35 cellular contexts compared by ENCODE assay signal in the genomic region with DNA sequence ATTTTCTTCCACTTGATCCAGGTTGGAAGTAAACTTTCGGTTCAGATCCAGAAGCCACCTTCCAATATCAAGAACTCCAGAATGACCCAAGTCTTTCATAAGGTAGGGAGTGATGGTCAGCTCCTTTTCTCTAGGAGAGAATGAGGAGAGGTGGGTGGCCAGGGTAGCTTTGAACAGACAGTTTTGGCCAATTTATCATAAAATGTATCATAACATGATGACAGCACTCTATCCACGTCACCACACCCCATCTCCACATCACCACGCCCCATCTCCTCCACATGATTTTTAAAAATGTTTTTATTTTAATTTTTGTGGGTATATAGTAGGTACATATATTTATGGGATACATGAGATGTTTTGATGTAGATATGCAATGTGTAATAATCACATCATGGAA. TPM values are rescaled to one million over a fixed set of nuclear protein-coding genes. Genes with fewer than 3 reads are reported as not detected.
DNase-seq lines count a peak whose midpoint lies in the region; ATAC-seq, FAIRE-seq and TF ChIP-seq lines count a peak whose summit lies in the region.
"Had no signal": no experiment of that assay in that cellular context is flagged by ENCODE, and none has a peak within 500 bp of the region (broad histone marks: within the 10 kb centered on the region; RNA-seq: fewer than 3 reads in every experiment).

No MANE protein-coding gene starts in this region.

- H3K27me3 Mint-ChIP-seq in CD4-positive, alpha-beta T cell: peaks cover 4% of the 10 kb centered on the region
- H3K27me3 Mint-ChIP-seq: B cell; CD4-positive, CD25-positive, alpha-beta regulatory T cell had no signal

- no TSS peak for BruUV-seq in HepG2 (replicated peaks; lab: Mats Ljungman, UMichigan)

- no peak for FAIRE-seq in HepG2 (lab: Jason Lieb, UNC)
- FAIRE-seq: A204.1, D721Med had no signal

- no peak overlapping the region for H3K9ac ChIP-seq in HepG2 (ENCODE audit: insufficient read depth, low read depth, low read length)
- no peak overlapping the region for H3K9ac ChIP-seq in colonic mucosa (ENCODE audit: low read depth in 2 of 2, low read length in 2 of 2)
- H3K9ac ChIP-seq: BLaER1; BLaER1 treated with 17β-estradiol and CSF1 and Interleukin-3, amounts not matched to agents 10 nM and 100 nM had no signal

- H3K36me3 ChIP-seq in HepG2 (replicated peaks in 1 of 2; ENCODE audit: control insufficient read depth in 1 of 2, insufficient read depth in 2 of 2, low read length in 2 of 2) (no peaks in the 10 kb centered on the region), right lobe of liver (no peaks in the 10 kb centered on the region), esophagus muscularis mucosa (no peaks in the 10 kb centered on the region), colonic mucosa (no peaks in the 10 kb centered on the region)
- H3K36me3 ChIP-seq: BE2C; BLaER1; BLaER1 treated with 17β-estradiol and CSF1 and Interleukin-3, amounts not matched to agents 10 nM and 100 nM had no signal

- CTCF ChIA-PET in HepG2 (lab: Yijun Ruan, JAX; ENCODE audit: low intra/inter-chr PET ratio, low total read pairs): no interaction called here
- CTCF ChIA-PET in CD4-positive, alpha-beta T cell (lab: Charles Lee): no interaction called here

- H3K79me2 ChIP-seq in HepG2 (ENCODE audit: insufficient read depth, low read length): no peaks in the 10 kb centered on the region

- no peaks in the 10 kb centered on the region for H4K20me1 ChIP-seq in HepG2 (ENCODE audit: insufficient read depth, low read length)
- H4K20me1 ChIP-seq: BLaER1; BLaER1 treated with 17β-estradiol and CSF1 and Interleukin-3, amounts not matched to agents 10 nM and 100 nM had no signal

- no peak overlapping the region for H3K27ac ChIP-seq in HepG2 (ENCODE audit: extremely low read length, insufficient read depth, low read length)
- H3K27ac ChIP-seq in right lobe of liver: no peak overlapping the region
- H3K27ac ChIP-seq in esophagus muscularis mucosa (replicated peaks in 1 of 4): no peak overlapping the region
- no peak overlapping the region for H3K27ac ChIP-seq in CD4-positive, alpha-beta T cell (ENCODE audit: low read depth, low read length)
- no peak overlapping the region for H3K27ac ChIP-seq in colonic mucosa
- H3K27ac ChIP-seq: 22Rv1; A549; BLaER1; BLaER1 treated with 17β-estradiol and CSF1 and Interleukin-3, amounts not matched to agents 10 nM and 100 nM; C4-2B had no signal

- ATAC-seq in HepG2 (no peak), right lobe of liver (no peak)
- no peak for ATAC-seq in CD4-positive, alpha-beta T cell (ENCODE audit: poor library complexity)
- ATAC-seq: A549; CD8-positive, alpha-beta T cell had no signal

- H3K27ac Mint-ChIP-seq in CD4-positive, alpha-beta T cell: no peak overlapping the region
- H3K27ac Mint-ChIP-seq: B cell; CD4-positive, alpha-beta memory T cell; CD8-positive, alpha-beta memory T cell; CD8-positive, alpha-beta T cell had no signal

- TF ChIP-seq EP300 in HepG2 (IDR thresholded peaks at IDR 0.05; ENCODE audit: low read depth in 2 of 2, low read length in 2 of 2): no peak
- TF ChIP-seq EP300 in HepG2 (CRISPR knock-in tag; IDR thresholded peaks at IDR 0.05; ENCODE audit: borderline replicate concordance): no peak
- TF ChIP-seq EP300 in esophagus muscularis mucosa (IDR thresholded peaks at IDR 0.05): no peak

- H3K4me3 ChIP-seq in HepG2 (replicated peaks in 1 of 3; ENCODE audit: insufficient read depth in 1 of 3, low read depth in 2 of 3, low read length in 3 of 3): no peak overlapping the region
- no peak overlapping the region for H3K4me3 ChIP-seq in right lobe of liver
- H3K4me3 ChIP-seq in esophagus muscularis mucosa: no peak overlapping the region
- H3K4me3 ChIP-seq in colonic mucosa: no peak overlapping the region
- H3K4me3 ChIP-seq: A549; BLaER1; BLaER1 treated with 17β-estradiol and CSF1 and Interleukin-3, amounts not matched to agents 10 nM and 100 nM had no signal

- H3K9me3 Mint-ChIP-seq in CD4-positive, alpha-beta T cell: no peaks in the 10 kb centered on the region
- H3K9me3 Mint-ChIP-seq: CD4-positive, CD25-positive, alpha-beta regulatory T cell; CD8-positive, alpha-beta memory T cell; CD8-positive, alpha-beta T cell had no signal

- no peak for TF ChIP-seq CTCF in HepG2 (CRISPR knock-in tag; IDR thresholded peaks at IDR 0.05)
- TF ChIP-seq CTCF in right lobe of liver (IDR thresholded peaks at IDR 0.05): no peak
- TF ChIP-seq CTCF in esophagus muscularis mucosa (IDR thresholded peaks at IDR 0.05): no peak
- no peak for TF ChIP-seq CTCF in CD4-positive, alpha-beta T cell (IDR thresholded peaks at IDR 0.05)
- TF ChIP-seq CTCF in colonic mucosa (IDR thresholded peaks at IDR 0.05): no peak

- H3K36me3 Mint-ChIP-seq in CD4-positive, alpha-beta T cell (ENCODE audit: low read depth): no peaks in the 10 kb centered on the region
- H3K36me3 Mint-ChIP-seq: CD14-positive monocyte; CD4-positive, CD25-positive, alpha-beta regulatory T cell; CD8-positive, alpha-beta T cell had no signal

- TF ChIP-seq RAD21 in HepG2 (CRISPR knock-in tag; IDR thresholded peaks at IDR 0.05): no peak

- intact Hi-C loops in HepG2 (cut with micrococcal nuclease; ENCODE audit: unreplicated experiment): no loop called here
- intact Hi-C loops in right lobe of liver (cut with DNase I): loop anchor here in 1 of 2 donors (10.0 kb wide), 1 partner anchor 166 kb away; no protein-coding TSS in a partner anchor
- intact Hi-C loops in esophagus muscularis mucosa (cut with DNase I): no loop called here
- intact Hi-C loops in CD4-positive, alpha-beta T cell (cut with DNase I, micrococcal nuclease): no loop called here
- intact Hi-C loops in colonic mucosa (cut with DNase I): no loop called here

- no peak for TF ChIP-seq POLR2A in HepG2 (IDR thresholded peaks at IDR 0.05; ENCODE audit: insufficient read depth in 1 of 2, low read depth in 2 of 2, low read length in 2 of 2)
- no peak for TF ChIP-seq POLR2A in right lobe of liver (IDR thresholded peaks at IDR 0.05)
- TF ChIP-seq POLR2A in esophagus muscularis mucosa (IDR thresholded peaks at IDR 0.05; ENCODE audit: low read depth): no peak

- DNase-seq in HepG2 (ENCODE audit: low spot score): no peak
- no peak for DNase-seq in right lobe of liver
- peak; percentile 7 for DNase-seq in ecto neural progenitor cell (ENCODE audit: low spot score)
- DNase-seq in esophagus muscularis mucosa (ENCODE audit: extremely low spot score): peak; percentile 55
- DNase-seq in CD4-positive, alpha-beta T cell: no peak
- DNase-seq in colonic mucosa: no peak
- DNase-seq: 8988T; ACHN; AML-193; BE2C; C1 segment of cervical spinal cord; Caco-2; Calu3; CD4-positive, alpha-beta memory T cell; CD4-positive, CD25-positive, alpha-beta regulatory T cell; CD8-positive, alpha-beta memory T cell; CD8-positive, alpha-beta T cell; COR-L47; DMS 273 treated with DMSO at 0.1 percent for 48 hours; DMS153; DMS53; DMS79; DMS79 treated with DMSO at 0.1 percent for 48 hours; DND-41; EL had no signal

- H3K4me2 ChIP-seq in HepG2 (ENCODE audit: low read depth, low read length): no peak overlapping the region
- H3K4me2 ChIP-seq: A549; BLaER1; BLaER1 treated with 17β-estradiol and CSF1 and Interleukin-3, amounts not matched to agents 10 nM and 100 nM had no signal

- in situ Hi-C loops in HepG2 (cut with HindIII; ENCODE audit: extremely low pct_ligation_motif_present, low pct_unique_long_range_greater_than_20kb): no loop called here

- H3K9me3 ChIP-seq in HepG2 (ENCODE audit: low read length) (no peaks in the 10 kb centered on the region), right lobe of liver (no peaks in the 10 kb centered on the region), esophagus muscularis mucosa (no peaks in the 10 kb centered on the region), colonic mucosa (no peaks in the 10 kb centered on the region)
- H3K9me3 ChIP-seq in CD4-positive, alpha-beta T cell (ENCODE audit: control insufficient read depth, low read length): no peaks in the 10 kb centered on the region
- H3K9me3 ChIP-seq: A549; BE2C; BLaER1; BLaER1 treated with 17β-estradiol and CSF1 and Interleukin-3, amounts not matched to agents 10 nM and 100 nM; Caco-2 had no signal

- POLR2A ChIA-PET in HepG2 (lab: Yijun Ruan, JAX): no interaction called here
- POLR2A ChIA-PET in CD4-positive, alpha-beta T cell (lab: Charles Lee): no interaction called here

- no peak overlapping the region for H2AFZ ChIP-seq in HepG2 (ENCODE audit: low read length)

- no peak overlapping the region for H3K4me3 Mint-ChIP-seq in CD4-positive, alpha-beta T cell
- H3K4me3 Mint-ChIP-seq: B cell; CD14-positive monocyte; CD4-positive, alpha-beta memory T cell; CD4-positive, CD25-positive, alpha-beta regulatory T cell; CD8-positive, alpha-beta memory T cell; CD8-positive, alpha-beta T cell had no signal

- no peaks in the 10 kb centered on the region for H3K4me1 Mint-ChIP-seq in CD4-positive, alpha-beta T cell (ENCODE audit: low read depth)
- H3K4me1 Mint-ChIP-seq: CD14-positive monocyte; CD4-positive, alpha-beta memory T cell; CD4-positive, CD25-positive, alpha-beta regulatory T cell; CD8-positive, alpha-beta memory T cell had no signal

- H3K4me1 ChIP-seq in HepG2 (ENCODE audit: insufficient read depth, low read length): no peaks in the 10 kb centered on the region
- H3K4me1 ChIP-seq in right lobe of liver: no peaks in the 10 kb centered on the region
- H3K4me1 ChIP-seq in esophagus muscularis mucosa: no peaks in the 10 kb centered on the region
- H3K4me1 ChIP-seq in colonic mucosa: no peaks in the 10 kb centered on the region
- H3K4me1 ChIP-seq: A549; BE2C; BLaER1; BLaER1 treated with 17β-estradiol and CSF1 and Interleukin-3, amounts not matched to agents 10 nM and 100 nM; Caco-2 had no signal

- H3K27me3 ChIP-seq in HepG2 (ENCODE audit: control insufficient read depth in 1 of 2, insufficient read depth in 2 of 2, low read length in 2 of 2): peaks cover 1 to 15% of the 10 kb centered on the region in 2 experiments; a peak in 3 of 5 replicates
- no peaks in the 10 kb centered on the region for H3K27me3 ChIP-seq in right lobe of liver
- peaks cover 0 to 22% (median 0%) of the 10 kb centered on the region in 4 donors for H3K27me3 ChIP-seq in esophagus muscularis mucosa
- no peaks in the 10 kb centered on the region for H3K27me3 ChIP-seq in CD4-positive, alpha-beta T cell (ENCODE audit: control insufficient read depth, insufficient read depth, low read length)
- no peaks in the 10 kb centered on the region for H3K27me3 ChIP-seq in colonic mucosa
- H3K27me3 ChIP-seq: BLaER1; BLaER1 treated with 17β-estradiol and CSF1 and Interleukin-3, amounts not matched to agents 10 nM and 100 nM had no signal

- WGBS in HepG2 (ENCODE audit: low lambda C conversion rate): 19% methylated on average over 3 of the region's 3 CpGs
- WGBS in right lobe of liver (ENCODE audit: insufficient coverage, low coverage, low lambda C conversion rate, missing lambda C conversion rate): 89% methylated on average over 3 of the region's 3 CpGs
- WGBS in esophagus muscularis mucosa: 95% methylated on average over 3 of the region's 3 CpGs

RNA-seq across cellular contexts. Expression of a gene that starts 26.9 kb away (rescaled TPM):
- total RNA-seq in HepG2 (2016; rRNA removed; fragmentation: Illumina TruSeq; extraction: Trizol): 40.2 and 47.4 TPM in 2 replicates
- total RNA-seq in HepG2 (2016; cell fraction: cytosol; rRNA removed; fragmentation: Illumina TruSeq; extraction: Trizol; ENCODE audit: low read depth): 18.4 and 26.2 TPM in 2 replicates
- total RNA-seq in HepG2 (2016; cell fraction: insoluble cytoplasmic fraction; rRNA removed; fragmentation: Illumina TruSeq; extraction: Trizol): 31.6 and 50.5 TPM in 2 replicates
- 29.5 and 31.7 TPM in 2 replicates for total RNA-seq in HepG2 (2016; cell fraction: membrane; rRNA removed; fragmentation: Illumina TruSeq; extraction: Trizol)
- 20.3 and 23.7 TPM in 2 replicates for total RNA-seq in HepG2 (2016; cell fraction: nucleus; rRNA removed; fragmentation: Illumina TruSeq; extraction: Trizol)
- polyA plus RNA-seq in HepG2 (2011; rRNA removed): 27.9 and 29.4 TPM in 2 replicates
- polyA plus RNA-seq in HepG2 (2011; cell fraction: cytosol; rRNA removed): 19.8 and 23.1 TPM in 2 replicates
- polyA plus RNA-seq in HepG2 (2011; cell fraction: nucleus; rRNA removed): 15.5 and 18.9 TPM in 2 replicates
- 20.8 and 21.2 TPM in 2 replicates for polyA plus RNA-seq in HepG2 (2012)
- polyA plus RNA-seq in HepG2 (2016; cell fraction: cytosol; fragmentation: Illumina TruSeq; extraction: Trizol; ENCODE audit: low read depth): 18.4 and 23.4 TPM in 2 replicates
- 52.5 and 53.4 TPM in 2 replicates for polyA plus RNA-seq in HepG2 (2016; cell fraction: insoluble cytoplasmic fraction; fragmentation: Illumina TruSeq; extraction: Trizol; ENCODE audit: low read depth)
- polyA plus RNA-seq in HepG2 (2016; cell fraction: membrane; fragmentation: Illumina TruSeq; extraction: Trizol; ENCODE audit: low read depth): 28.6 and 29.4 TPM in 2 replicates
- 27.7 and 33.8 TPM in 2 replicates for polyA plus RNA-seq in HepG2 (2016; cell fraction: nucleus; fragmentation: Illumina TruSeq; extraction: Trizol; ENCODE audit: insufficient read depth, low read depth)
- polyA minus RNA-seq in HepG2 (2011; rRNA and poly(A)+ RNA removed; ENCODE audit: low replicate concordance): 12.7 and 17.0 TPM in 2 replicates
- polyA minus RNA-seq in HepG2 (2011; cell fraction: cytosol; rRNA and poly(A)+ RNA removed): 6.2 TPM in 2 replicates
- 12.5 and 17.7 TPM in 2 replicates for polyA minus RNA-seq in HepG2 (2011; cell fraction: nucleus; rRNA and poly(A)+ RNA removed)
- total RNA-seq in right lobe of liver: 10 to 100 TPM in 4 of 6 experiments, 1 to 10 TPM in 2; 8.9 to 16.7 (median 10.6) TPM
- total RNA-seq in esophagus muscularis mucosa: 10 to 100 TPM; 35.2 to 47.8 (median 41.3) TPM
- 1 to 10 TPM; 5.4 to 7.2 TPM for total RNA-seq in CD4-positive, alpha-beta T cell
- total RNA-seq in colonic mucosa: 10 to 100 TPM; 20.9 to 26.7 TPM

RNA-seq across cellular contexts. Expression of a gene that starts 50.2 kb away (rescaled TPM):
- 49.3 and 79.3 TPM in 2 replicates for total RNA-seq in HepG2 (2016; rRNA removed; fragmentation: Illumina TruSeq; extraction: Trizol)
- 6.9 and 7.6 TPM in 2 replicates for total RNA-seq in HepG2 (2016; cell fraction: cytosol; rRNA removed; fragmentation: Illumina TruSeq; extraction: Trizol; ENCODE audit: low read depth)
- total RNA-seq in HepG2 (2016; cell fraction: insoluble cytoplasmic fraction; rRNA removed; fragmentation: Illumina TruSeq; extraction: Trizol): 51.4 and 84.6 TPM in 2 replicates
- 17.9 and 22.4 TPM in 2 replicates for total RNA-seq in HepG2 (2016; cell fraction: membrane; rRNA removed; fragmentation: Illumina TruSeq; extraction: Trizol)
- total RNA-seq in HepG2 (2016; cell fraction: nucleus; rRNA removed; fragmentation: Illumina TruSeq; extraction: Trizol): 45.3 and 45.9 TPM in 2 replicates
- polyA plus RNA-seq in HepG2 (2011; rRNA removed): 6.7 and 16.6 TPM in 2 replicates
- 4.7 and 6.3 TPM in 2 replicates for polyA plus RNA-seq in HepG2 (2011; cell fraction: cytosol; rRNA removed)
- polyA plus RNA-seq in HepG2 (2011; cell fraction: nucleus; rRNA removed): 8.7 and 9.8 TPM in 2 replicates
- polyA plus RNA-seq in HepG2 (2012): 6.3 and 17.3 TPM in 2 replicates
- 3.3 and 3.4 TPM in 2 replicates for polyA plus RNA-seq in HepG2 (2016; cell fraction: cytosol; fragmentation: Illumina TruSeq; extraction: Trizol; ENCODE audit: low read depth)
- polyA plus RNA-seq in HepG2 (2016; cell fraction: insoluble cytoplasmic fraction; fragmentation: Illumina TruSeq; extraction: Trizol; ENCODE audit: low read depth): 68.2 and 73.1 TPM in 2 replicates
- polyA plus RNA-seq in HepG2 (2016; cell fraction: membrane; fragmentation: Illumina TruSeq; extraction: Trizol; ENCODE audit: low read depth): 8.8 and 8.9 TPM in 2 replicates
- 40.3 and 41.0 TPM in 2 replicates for polyA plus RNA-seq in HepG2 (2016; cell fraction: nucleus; fragmentation: Illumina TruSeq; extraction: Trizol; ENCODE audit: insufficient read depth, low read depth)
- 1.8 and 5.4 TPM in 2 replicates for polyA minus RNA-seq in HepG2 (2011; rRNA and poly(A)+ RNA removed; ENCODE audit: low replicate concordance)
- polyA minus RNA-seq in HepG2 (2011; cell fraction: cytosol; rRNA and poly(A)+ RNA removed): 3.5 and 5.9 TPM in 2 replicates
- 20.3 and 23.4 TPM in 2 replicates for polyA minus RNA-seq in HepG2 (2011; cell fraction: nucleus; rRNA and poly(A)+ RNA removed)
- total RNA-seq in right lobe of liver: 1 to 10 TPM in 3 of 6 experiments, under 1 TPM in 3; 0.56 to 5.1 (median 1.3) TPM
- total RNA-seq in esophagus muscularis mucosa: 1 to 10 TPM in 1 of 4 donors, under 1 TPM in 3; 0.58 to 1.4 (median 0.75) TPM
- total RNA-seq in CD4-positive, alpha-beta T cell: under 1 TPM; 0.45 to 0.93 TPM
- 10 to 100 TPM in 1 of 2 donors, 1 to 10 TPM in 1; 6.6 to 22.3 TPM for total RNA-seq in colonic mucosa

RNA-seq across cellular contexts. Expression of a gene that starts 59.9 kb away (rescaled TPM):
- total RNA-seq in HepG2 (2016; rRNA removed; fragmentation: Illumina TruSeq; extraction: Trizol) (0.49 and 0.84 TPM in 2 replicates), right lobe of liver (1 to 10 TPM in 4 of 6 experiments, under 1 TPM in 2; 0.72 to 3.2 (median 2.1) TPM), esophagus muscularis mucosa (under 1 TPM; 0.39 to 0.83 (median 0.73) TPM), colonic mucosa (1 to 10 TPM; 2.0 to 3.3 TPM)
- total RNA-seq in HepG2 (2016; cell fraction: cytosol; rRNA removed; fragmentation: Illumina TruSeq; extraction: Trizol; ENCODE audit: low read depth): 0.30 and 1.1 TPM in 2 replicates
- 0.27 and 0.37 TPM in 2 replicates for total RNA-seq in HepG2 (2016; cell fraction: insoluble cytoplasmic fraction; rRNA removed; fragmentation: Illumina TruSeq; extraction: Trizol)
- total RNA-seq in HepG2 (2016; cell fraction: membrane; rRNA removed; fragmentation: Illumina TruSeq; extraction: Trizol): 0.31 and 1.7 TPM in 2 replicates
- 0.59 and 0.97 TPM in 2 replicates for total RNA-seq in HepG2 (2016; cell fraction: nucleus; rRNA removed; fragmentation: Illumina TruSeq; extraction: Trizol)
- polyA plus RNA-seq in HepG2 (2011; rRNA removed): 0.09 and 0.22 TPM in 2 replicates
- polyA plus RNA-seq in HepG2 (2011; cell fraction: cytosol; rRNA removed): 0.14 and 0.30 TPM in 2 replicates
- polyA plus RNA-seq in HepG2 (2011; cell fraction: nucleus; rRNA removed): 0.16 and 0.68 TPM in 2 replicates
- 0.38 and 0.61 TPM in 2 replicates for polyA plus RNA-seq in HepG2 (2012)
- not detected in 2 replicates for polyA plus RNA-seq in HepG2 (2016; cell fraction: cytosol; fragmentation: Illumina TruSeq; extraction: Trizol; ENCODE audit: low read depth)
- polyA plus RNA-seq in HepG2 (2016; cell fraction: insoluble cytoplasmic fraction; fragmentation: Illumina TruSeq; extraction: Trizol; ENCODE audit: low read depth): 0.17 and 0.19 TPM in 2 replicates
- polyA plus RNA-seq in HepG2 (2016; cell fraction: membrane; fragmentation: Illumina TruSeq; extraction: Trizol; ENCODE audit: low read depth): 0.15 and 0.50 TPM in 2 replicates
- polyA plus RNA-seq in HepG2 (2016; cell fraction: nucleus; fragmentation: Illumina TruSeq; extraction: Trizol; ENCODE audit: insufficient read depth, low read depth): not detected in 2 replicates
- polyA minus RNA-seq in HepG2 (2011; rRNA and poly(A)+ RNA removed; ENCODE audit: low replicate concordance): 0.08 and 1.3 TPM in 2 replicates
- 0.18 TPM in 1 of 2 replicates, not detected in the other for polyA minus RNA-seq in HepG2 (2011; cell fraction: cytosol; rRNA and poly(A)+ RNA removed)
- 2.1 and 2.3 TPM in 2 replicates for polyA minus RNA-seq in HepG2 (2011; cell fraction: nucleus; rRNA and poly(A)+ RNA removed)
- total RNA-seq in CD4-positive, alpha-beta T cell: 1 to 10 TPM in 1 of 2 experiments, under 1 TPM in 1; 0.96 to 2.0 TPM
- total RNA-seq: A172 had no signal
- polyA plus RNA-seq: CD14-positive monocyte had no signal

RNA-seq across cellular contexts. Expression of a gene that starts 60.0 kb away (rescaled TPM):
- total RNA-seq in HepG2 (2016; rRNA removed; fragmentation: Illumina TruSeq; extraction: Trizol): 143 and 150 TPM in 2 replicates
- 27.8 and 35.4 TPM in 2 replicates for total RNA-seq in HepG2 (2016; cell fraction: cytosol; rRNA removed; fragmentation: Illumina TruSeq; extraction: Trizol; ENCODE audit: low read depth)
- 149 and 153 TPM in 2 replicates for total RNA-seq in HepG2 (2016; cell fraction: insoluble cytoplasmic fraction; rRNA removed; fragmentation: Illumina TruSeq; extraction: Trizol)
- 41.9 and 47.6 TPM in 2 replicates for total RNA-seq in HepG2 (2016; cell fraction: membrane; rRNA removed; fragmentation: Illumina TruSeq; extraction: Trizol)
- total RNA-seq in HepG2 (2016; cell fraction: nucleus; rRNA removed; fragmentation: Illumina TruSeq; extraction: Trizol): 109 and 116 TPM in 2 replicates
- polyA plus RNA-seq in HepG2 (2011; rRNA removed): 68.0 and 70.7 TPM in 2 replicates
- 39.6 and 92.8 TPM in 2 replicates for polyA plus RNA-seq in HepG2 (2011; cell fraction: cytosol; rRNA removed)
- 24.3 and 29.9 TPM in 2 replicates for polyA plus RNA-seq in HepG2 (2011; cell fraction: nucleus; rRNA removed)
- 90.7 and 91.2 TPM in 2 replicates for polyA plus RNA-seq in HepG2 (2012)
- polyA plus RNA-seq in HepG2 (2016; cell fraction: cytosol; fragmentation: Illumina TruSeq; extraction: Trizol; ENCODE audit: low read depth): 30.7 and 33.6 TPM in 2 replicates
- 85.5 and 94.2 TPM in 2 replicates for polyA plus RNA-seq in HepG2 (2016; cell fraction: insoluble cytoplasmic fraction; fragmentation: Illumina TruSeq; extraction: Trizol; ENCODE audit: low read depth)
- 24.3 and 28.0 TPM in 2 replicates for polyA plus RNA-seq in HepG2 (2016; cell fraction: membrane; fragmentation: Illumina TruSeq; extraction: Trizol; ENCODE audit: low read depth)
- polyA plus RNA-seq in HepG2 (2016; cell fraction: nucleus; fragmentation: Illumina TruSeq; extraction: Trizol; ENCODE audit: insufficient read depth, low read depth): 107 and 111 TPM in 2 replicates
- polyA minus RNA-seq in HepG2 (2011; rRNA and poly(A)+ RNA removed; ENCODE audit: low replicate concordance): 393 and 599 TPM in 2 replicates
- 70.5 and 80.5 TPM in 2 replicates for polyA minus RNA-seq in HepG2 (2011; cell fraction: cytosol; rRNA and poly(A)+ RNA removed)
- polyA minus RNA-seq in HepG2 (2011; cell fraction: nucleus; rRNA and poly(A)+ RNA removed): 53.8 and 55.3 TPM in 2 replicates
- total RNA-seq in right lobe of liver: 10 to 100 TPM; 30.6 to 75.2 (median 57.8) TPM
- total RNA-seq in esophagus muscularis mucosa: 10 to 100 TPM; 18.7 to 56.1 (median 32.7) TPM
- 10 to 100 TPM; 77.2 to 79.2 TPM for total RNA-seq in CD4-positive, alpha-beta T cell
- total RNA-seq in colonic mucosa: 100 to 1,000 TPM; 184 to 225 TPM

Comparison
In these comparisons a context has a peak if more than half of its experiments do, and no peak if none do; other contexts are left out.
1. DNase-seq: peak in ecto neural progenitor cell (single experiment) and esophagus muscularis mucosa (single experiment); none in HepG2 (single experiment), right lobe of liver (0 of 3), CD4-positive, alpha-beta T cell (0 of 10) and colonic mucosa (single experiment).